19 cellular contexts compared by ENCODE assay signal in genomic region chr10:22372298-22372697, GRCh38. TPM values are rescaled to one million over a fixed set of nuclear protein-coding genes. Genes with fewer than 3 reads are reported as not detected.
A peak's percentile ranks its signal among the peaks of the same experiment; 100 is the strongest.
DNase-seq lines count a peak whose midpoint lies in the region; FAIRE-seq and TF ChIP-seq lines count a peak whose summit lies in the region.
"Had no signal": no experiment of that assay in that cellular context is flagged by ENCODE, and none has a peak within 500 bp of the region (broad histone marks: within the 10 kb centered on the region; RNA-seq: fewer than 3 reads in every experiment).

No MANE protein-coding gene starts in this region.

- H3K27ac ChIP-seq in VCaP (peak overlapping the region; percentile 72), mesenchymal stem cell (ENCODE audit: low read length, poor library complexity, severe bottlenecking) (no peak overlapping the region)

- no peak overlapping the region for H3K4ac ChIP-seq in mesenchymal stem cell (ENCODE audit: low read depth in 1 of 2, low read length in 2 of 2)

- H2AK5ac ChIP-seq in mesenchymal stem cell (ENCODE audit: low read length, severe bottlenecking) = no peak overlapping the region

- H2BK120ac ChIP-seq in mesenchymal stem cell (ENCODE audit: low read depth, low read length) = no peak overlapping the region

- H4K91ac ChIP-seq in mesenchymal stem cell (ENCODE audit: low read length) = no peak overlapping the region

- no peak overlapping the region for H2BK5ac ChIP-seq in mesenchymal stem cell (ENCODE audit: low read depth, low read length, poor library complexity, severe bottlenecking)

- no peaks in the 10 kb centered on the region for H3K36me3 ChIP-seq in mesenchymal stem cell (ENCODE audit: control insufficient read depth in 1 of 2, insufficient read depth in 2 of 2, low read depth in 1 of 2, low read length in 2 of 2)
- H3K36me3 ChIP-seq: BE2C had no signal

- H3K4me3 ChIP-seq in mesenchymal stem cell (ENCODE audit: insufficient read depth in 1 of 2, low read depth in 1 of 2, low read length in 2 of 2) = peak overlapping the region in 1 of 2 experiments; percentile 45

- no peak overlapping the region for H2BK12ac ChIP-seq in mesenchymal stem cell (ENCODE audit: low read length in 2 of 2)

- H3K4me2 ChIP-seq in mesenchymal stem cell (ENCODE audit: low read length, poor library complexity, severe bottlenecking) = no peak overlapping the region

- no peak overlapping the region for H2BK15ac ChIP-seq in mesenchymal stem cell (ENCODE audit: low read depth, poor library complexity, severe bottlenecking)

- no peak overlapping the region for H3K14ac ChIP-seq in mesenchymal stem cell (ENCODE audit: low read length in 2 of 2)

- no peak overlapping the region for H4K8ac ChIP-seq in mesenchymal stem cell (ENCODE audit: low read length)

- TF ChIP-seq CTCF in VCaP (conservative IDR thresholded peaks at IDR 0.05) = no peak

- H3K9me3 ChIP-seq in mesenchymal stem cell (ENCODE audit: control insufficient read depth, low read length) = no peaks in the 10 kb centered on the region
- H3K9me3 ChIP-seq: BE2C, Caco-2 had no signal

- FAIRE-seq in HTR-8/SVneo (lab: Jason Lieb, UNC) = no peak
- FAIRE-seq: A204.1, D721Med, GM12892 had no signal

- H3K79me1 ChIP-seq in mesenchymal stem cell (replicated peaks; ENCODE audit: low read length, poor library complexity, severe bottlenecking) = no peaks in the 10 kb centered on the region

- no peaks in the 10 kb centered on the region for H3K27me3 ChIP-seq in mesenchymal stem cell (ENCODE audit: control insufficient read depth in 1 of 2, insufficient read depth in 1 of 2, low read length in 2 of 2)
- H3K27me3 ChIP-seq: BE2C had no signal

- no peak overlapping the region for H3K23ac ChIP-seq in mesenchymal stem cell (ENCODE audit: low read length in 2 of 2)

- no peak overlapping the region for H3K18ac ChIP-seq in mesenchymal stem cell (ENCODE audit: low read depth in 1 of 2, low read length in 2 of 2)

- no peak overlapping the region for H2AFZ ChIP-seq in mesenchymal stem cell (ENCODE audit: low read depth, low read length)

- H3K4me1 ChIP-seq in mesenchymal stem cell (ENCODE audit: control insufficient read depth, insufficient read depth, low read depth, low read length) = no peaks in the 10 kb centered on the region
- H3K4me1 ChIP-seq: BE2C, Caco-2 had no signal

- WGBS in mesenchymal stem cell = 89% methylated on average over 6 of the region's 6 CpGs

- DNase-seq in mesenchymal stem cell (no peak), retina (peak; percentile 31), HTR-8/SVneo (ENCODE audit: insufficient read length, low spot score) (no peak), nucleus accumbens (lab: John Stamatoyannopoulos, UW) (no peak), NCI-H2107 treated with DMSO at 0.1 percent for 48 hours (lab: John Stamatoyannopoulos, UW; ENCODE audit: unreplicated experiment) (no peak)
- DNase-seq: ACHN; C1 segment of cervical spinal cord; Caco-2; CD4-positive, alpha-beta T cell; DMS153; DMS79; GDM1; GOT3; H7 had no signal

- peak overlapping the region; percentile 37 for H3K9ac ChIP-seq in mesenchymal stem cell (ENCODE audit: low read length)

RNA-seq across cellular contexts. Expression of gene SPAG6, which starts 27.0 kb away (rescaled TPM):
- not detected for polyA plus RNA-seq in mesenchymal stem cell (2013, experiment 1 of 2)
- not detected for polyA plus RNA-seq in mesenchymal stem cell (2013, experiment 2 of 2)

RNA-seq across cellular contexts. Expression of gene BMI1, which starts 51.4 kb away (rescaled TPM):
- polyA plus RNA-seq in mesenchymal stem cell (2013, experiment 1 of 2) = 9.3 TPM
- polyA plus RNA-seq in mesenchymal stem cell (2013, experiment 2 of 2) = 9.1 TPM

RNA-seq across cellular contexts. Expression of gene COMMD3, which starts 56.1 kb away (rescaled TPM):
- polyA plus RNA-seq in mesenchymal stem cell (2013, experiment 1 of 2) = 46.7 TPM
- 49.3 TPM for polyA plus RNA-seq in mesenchymal stem cell (2013, experiment 2 of 2)
